Comparison of ENCODE assay signal across 26 cellular contexts in genomic region chr14:80901260-80901659, GRCh38. TPM values are rescaled to one million over a fixed set of nuclear protein-coding genes. Genes with fewer than 3 reads are reported as not detected.
"Had no signal": no experiment of that assay in that cellular context is flagged by ENCODE, and none has a peak within 500 bp of the region (broad histone marks: within the 10 kb centered on the region; RNA-seq: fewer than 3 reads in every experiment).

No MANE protein-coding gene starts in this region.

- H3K4me1 ChIP-seq: esophagus muscularis mucosa, gastroesophageal sphincter, left ventricle myocardium inferior, lower lobe of right lung, psoas muscle, testis, transverse colon had no signal

- H3K27me3 ChIP-seq: esophagus muscularis mucosa, gastroesophageal sphincter, testis, transverse colon had no signal

- DNase-seq: effector CD4-positive, alpha-beta T cell; foreskin fibroblast; glutamatergic neuron; kidney; left cardiac atrium; left ventricle myocardium inferior; lower lobe of right lung; mesenchymal stem cell; naive B cell; occipital lobe; psoas muscle; retina; stimulated activated CD4-positive, alpha-beta T cell treated with anti-CD3 and anti-CD28 coated beads, Interleukin-2, amount 100 ng/mL, for 24 hours; stimulated activated CD4-positive, alpha-beta T cell treated with anti-CD3 and anti-CD28 coated beads, Interleukin-4, amount 100 ng/mL, for 4 hours; stimulated activated naive B cell treated with anti-CD40 and anti-IgM and Interleukin-4, amounts not matched to agents 10 μg/mL and 1 μg/mL and 100 μg/mL, for 72 hours; stimulated activated naive CD8-positive, alpha-beta T cell treated with anti-CD3 and anti-CD28 coated beads, Interleukin-15, amount 100 ng/mL, for 72 hours; testis; transverse colon had no signal

- ATAC-seq: gastroesophageal sphincter; left cardiac atrium; lower lobe of right lung; psoas muscle; sciatic nerve; stimulated activated naive B cell treated with anti-CD40 and anti-IgM and Interleukin-4, amounts not matched to agents 10 μg/mL and 1 μg/mL and 100 μg/mL, for 72 hours had no signal

- H3K27ac ChIP-seq: coronary artery, esophagus muscularis mucosa, gastroesophageal sphincter, left ventricle myocardium inferior, lower lobe of right lung, psoas muscle, skin epidermis, testis, transverse colon had no signal

- FAIRE-seq: kidney had no signal

- H3K36me3 ChIP-seq: left ventricle myocardium inferior, lower lobe of right lung, transverse colon had no signal

- H3K4me3 ChIP-seq: coronary artery, esophagus muscularis mucosa, gastroesophageal sphincter, left ventricle myocardium inferior, lower lobe of right lung, psoas muscle, skin epidermis, testis, transverse colon had no signal

- H3K9me3 ChIP-seq: esophagus muscularis mucosa, gastroesophageal sphincter, left ventricle myocardium inferior, lower lobe of right lung, psoas muscle, testis, transverse colon had no signal

RNA-seq across cellular contexts. Expression of gene TSHR, which starts 54.2 kb away (rescaled TPM):
- total RNA-seq: chondrocyte, dermis microvascular lymphatic vessel endothelial cell, left cardiac atrium, left ventricle myocardium inferior, lower lobe of right lung, ureter had no signal
